ENCODE assay signal across 8 cellular contexts in genomic region chr3:126267169-126267975, GRCh38.
DNase-seq lines count a peak whose midpoint lies in the region; FAIRE-seq and TF ChIP-seq lines count a peak whose summit lies in the region.

No MANE protein-coding gene starts in this region.

- no peaks in the 10 kb centered on the region for H3K9me3 ChIP-seq in kidney (ENCODE audit: control insufficient read depth in 1 of 2, low read length in 2 of 2)
- no peaks in the 10 kb centered on the region for H3K9me3 ChIP-seq in spleen
- no peaks in the 10 kb centered on the region for H3K9me3 ChIP-seq in A673 (ENCODE audit: low read depth, low read length, poor library complexity, severe bottlenecking)

- H3K27me3 ChIP-seq in spleen (replicated peaks in 1 of 7) (peaks cover 0 to 77% (median 11%) of the 10 kb centered on the region in 7 donors), A673 (replicated peaks; ENCODE audit: insufficient read depth, low read depth, low read length, poor library complexity) (no peaks in the 10 kb centered on the region)

- POLR2A ChIA-PET in A673 (lab: Charles Lee; ENCODE audit: low non-redundant PET) = no interaction called here

- TF ChIP-seq CTCF in 22Rv1 (IDR thresholded peaks at IDR 0.05) (peak; percentile 61), choroid plexus epithelial cell (conservative IDR thresholded peaks at IDR 0.05; ENCODE audit: low read depth, low read length) (peak; percentile 38), kidney (IDR thresholded peaks at IDR 0.05; ENCODE audit: borderline replicate concordance, extremely low read depth, insufficient read depth) (no peak), spleen (IDR thresholded peaks at IDR 0.05 in 8 of 11, conservative IDR thresholded peaks at IDR 0.05 in 3 of 11) (no peak), A673 (conservative IDR thresholded peaks at IDR 0.05; ENCODE audit: low read depth, low read length) (no peak)

- H3K4me3 ChIP-seq in choroid plexus epithelial cell (ENCODE audit: low read depth, low read length) (peak overlapping the region; percentile 52), kidney (ENCODE audit: low read length in 2 of 2) (peak overlapping the region; percentile 52 to 57), spleen (peak overlapping the region in 5 of 8 donors; percentile 6 to 50 (median 23)), A673 (ENCODE audit: low read depth, low read length, poor library complexity, severe bottlenecking) (no peak overlapping the region)

- no TSS peak for BruUV-seq in A673 (replicated peaks; lab: Mats Ljungman, UMichigan)

- CTCF ChIA-PET in A673 (lab: Charles Lee) = no interaction called here

- no peak for TF ChIP-seq POLR2A in spleen (IDR thresholded peaks at IDR 0.05)

- peak overlapping the region; percentile 29 to 65 for H3K9ac ChIP-seq in kidney (ENCODE audit: low read length in 2 of 2)

- intact Hi-C loops in kidney (cut with DNase I) = no loop called here
- intact Hi-C loops in spleen (cut with DNase I; ENCODE audit: low total_unique reads) = no loop called here
- intact Hi-C loops in A673 (cut with micrococcal nuclease; ENCODE audit: unreplicated experiment) = no loop called here

- H3K27ac ChIP-seq in 22Rv1 (peak overlapping the region; percentile 30; the same call in 1 of the 2 replicates), kidney (ENCODE audit: low read depth in 2 of 2, low read length in 2 of 2) (peak overlapping the region; percentile 88 to 96), spleen (peak overlapping the region in 7 of 8 donors; percentile 15 to 73 (median 56)), A673 (ENCODE audit: low read depth, low read length, poor library complexity, severe bottlenecking) (no peak overlapping the region)

- H3K4me1 ChIP-seq in kidney (ENCODE audit: control insufficient read depth in 1 of 2, insufficient read depth in 1 of 2, low read depth in 1 of 2, low read length in 2 of 2) = peaks cover 31 to 53% of the 10 kb centered on the region in 2 donors
- peaks cover 0 to 17% (median 10%) of the 10 kb centered on the region in 6 donors for H3K4me1 ChIP-seq in spleen
- H3K4me1 ChIP-seq in A673 (ENCODE audit: insufficient read depth, low read length, poor library complexity, severe bottlenecking) = peaks cover 31% of the 10 kb centered on the region

- WGBS in spleen, 5 donors = 3 to 9% (median 5%) methylated on average over 43 to 62 of the region's 62 CpGs

- no peaks in the 10 kb centered on the region for H3K36me3 ChIP-seq in kidney (ENCODE audit: control insufficient read depth in 1 of 2, insufficient read depth in 2 of 2, low read length in 2 of 2)
- no peaks in the 10 kb centered on the region for H3K36me3 ChIP-seq in spleen
- H3K36me3 ChIP-seq in A673 (ENCODE audit: insufficient read depth, low read length, poor library complexity, severe bottlenecking) = no peaks in the 10 kb centered on the region

- DNase-seq in LHCN-M2 (ENCODE audit: low read depth) (peak; percentile 77), choroid plexus epithelial cell (ENCODE audit: low read depth) (peak; percentile 96), kidney (peak; percentile 94), spleen (no peak), A673 (ENCODE audit: low spot score) (no peak), activated gamma-delta T cell (lab: John Stamatoyannopoulos, UW) (no peak), NCI-H2081 (lab: John Stamatoyannopoulos, UW) (no peak)

- no peak for FAIRE-seq in kidney (lab: Jason Lieb, UNC)

Comparison
In these comparisons a context has a peak if more than half of its experiments do, and no peak if none do; other contexts are left out.
1. CTCF ChIP-seq: peak in 22Rv1 (single experiment) and choroid plexus epithelial cell (single experiment); none in kidney (single experiment), spleen (0 of 11) and A673 (single experiment).
2. DNase-seq: peak in LHCN-M2 (single experiment), choroid plexus epithelial cell (single experiment) and kidney (single experiment); none in spleen (single experiment), A673 (single experiment), activated gamma-delta T cell (single experiment) and NCI-H2081 (0 of 2).